In the genomic region with DNA sequence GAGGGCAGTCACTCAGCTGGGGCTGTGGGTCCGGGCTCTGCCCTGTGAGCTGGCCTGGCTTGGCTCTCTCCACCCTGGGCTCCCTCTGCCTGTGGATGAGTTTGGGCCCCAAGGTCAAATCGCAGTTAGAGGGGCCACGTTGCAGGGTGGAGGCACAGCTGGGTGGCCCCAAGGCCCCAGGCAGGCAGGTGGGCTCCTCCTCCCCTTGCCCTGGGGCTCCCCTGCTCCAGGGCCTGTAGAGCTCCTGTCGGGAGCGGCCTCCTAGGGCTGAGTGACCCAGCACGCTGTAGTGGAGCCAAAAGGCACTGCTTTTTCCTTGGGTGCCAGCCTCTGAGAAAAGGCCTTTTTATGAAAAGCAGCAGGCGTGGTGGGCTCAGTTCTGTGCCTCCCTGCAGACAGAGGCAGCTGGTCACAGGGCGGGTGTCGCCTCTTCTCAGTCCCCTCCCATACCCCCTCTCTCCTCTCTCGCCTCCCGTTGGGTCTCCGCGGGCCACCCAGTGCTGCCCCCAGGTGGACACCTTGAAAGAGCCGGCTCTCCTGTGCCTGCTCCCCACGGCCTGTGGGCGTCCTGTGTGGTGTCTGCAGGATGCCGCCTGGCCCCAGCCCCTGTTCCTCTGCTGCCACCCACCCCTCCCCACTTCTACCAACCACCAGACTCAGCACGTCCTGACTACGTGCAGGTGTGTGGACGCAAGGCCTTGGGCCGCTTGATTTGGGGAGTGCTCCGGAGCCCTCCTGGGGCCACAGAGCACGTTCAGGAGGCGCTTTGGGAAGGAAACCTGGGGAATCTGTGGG, we compare ENCODE assay signal across 1 cellular context.
TF ChIP-seq lines count a peak whose summit lies in the region.

No MANE protein-coding gene starts in this region.

TF ChIP-seq in SK-N-SH, 30 proteins besides CTCF, POLR2A, EP300 and RAD21 (continued from another document):
- TF ChIP-seq, protein P1, sequence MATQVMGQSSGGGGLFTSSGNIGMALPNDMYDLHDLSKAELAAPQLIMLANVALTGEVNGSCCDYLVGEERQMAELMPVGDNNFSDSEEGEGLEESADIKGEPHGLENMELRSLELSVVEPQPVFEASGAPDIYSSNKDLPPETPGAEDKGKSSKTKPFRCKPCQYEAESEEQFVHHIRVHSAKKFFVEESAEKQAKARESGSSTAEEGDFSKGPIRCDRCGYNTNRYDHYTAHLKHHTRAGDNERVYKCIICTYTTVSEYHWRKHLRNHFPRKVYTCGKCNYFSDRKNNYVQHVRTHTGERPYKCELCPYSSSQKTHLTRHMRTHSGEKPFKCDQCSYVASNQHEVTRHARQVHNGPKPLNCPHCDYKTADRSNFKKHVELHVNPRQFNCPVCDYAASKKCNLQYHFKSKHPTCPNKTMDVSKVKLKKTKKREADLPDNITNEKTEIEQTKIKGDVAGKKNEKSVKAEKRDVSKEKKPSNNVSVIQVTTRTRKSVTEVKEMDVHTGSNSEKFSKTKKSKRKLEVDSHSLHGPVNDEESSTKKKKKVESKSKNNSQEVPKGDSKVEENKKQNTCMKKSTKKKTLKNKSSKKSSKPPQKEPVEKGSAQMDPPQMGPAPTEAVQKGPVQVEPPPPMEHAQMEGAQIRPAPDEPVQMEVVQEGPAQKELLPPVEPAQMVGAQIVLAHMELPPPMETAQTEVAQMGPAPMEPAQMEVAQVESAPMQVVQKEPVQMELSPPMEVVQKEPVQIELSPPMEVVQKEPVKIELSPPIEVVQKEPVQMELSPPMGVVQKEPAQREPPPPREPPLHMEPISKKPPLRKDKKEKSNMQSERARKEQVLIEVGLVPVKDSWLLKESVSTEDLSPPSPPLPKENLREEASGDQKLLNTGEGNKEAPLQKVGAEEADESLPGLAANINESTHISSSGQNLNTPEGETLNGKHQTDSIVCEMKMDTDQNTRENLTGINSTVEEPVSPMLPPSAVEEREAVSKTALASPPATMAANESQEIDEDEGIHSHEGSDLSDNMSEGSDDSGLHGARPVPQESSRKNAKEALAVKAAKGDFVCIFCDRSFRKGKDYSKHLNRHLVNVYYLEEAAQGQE (IDR thresholded peaks at IDR 0.05; ENCODE audit: low read depth, low read length) = no peak
- TF ChIP-seq, protein P2, sequence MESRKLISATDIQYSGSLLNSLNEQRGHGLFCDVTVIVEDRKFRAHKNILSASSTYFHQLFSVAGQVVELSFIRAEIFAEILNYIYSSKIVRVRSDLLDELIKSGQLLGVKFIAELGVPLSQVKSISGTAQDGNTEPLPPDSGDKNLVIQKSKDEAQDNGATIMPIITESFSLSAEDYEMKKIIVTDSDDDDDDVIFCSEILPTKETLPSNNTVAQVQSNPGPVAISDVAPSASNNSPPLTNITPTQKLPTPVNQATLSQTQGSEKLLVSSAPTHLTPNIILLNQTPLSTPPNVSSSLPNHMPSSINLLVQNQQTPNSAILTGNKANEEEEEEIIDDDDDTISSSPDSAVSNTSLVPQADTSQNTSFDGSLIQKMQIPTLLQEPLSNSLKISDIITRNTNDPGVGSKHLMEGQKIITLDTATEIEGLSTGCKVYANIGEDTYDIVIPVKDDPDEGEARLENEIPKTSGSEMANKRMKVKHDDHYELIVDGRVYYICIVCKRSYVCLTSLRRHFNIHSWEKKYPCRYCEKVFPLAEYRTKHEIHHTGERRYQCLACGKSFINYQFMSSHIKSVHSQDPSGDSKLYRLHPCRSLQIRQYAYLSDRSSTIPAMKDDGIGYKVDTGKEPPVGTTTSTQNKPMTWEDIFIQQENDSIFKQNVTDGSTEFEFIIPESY (IDR thresholded peaks at IDR 0.05; ENCODE audit: borderline replicate concordance, low read depth) = no peak
- TF ChIP-seq CHD2 (IDR thresholded peaks at IDR 0.05; ENCODE audit: low read length, partially characterized antibody) = no peak
- TF ChIP-seq RCOR1 (IDR thresholded peaks at IDR 0.05; ENCODE audit: low read length) = no peak
- no peak for TF ChIP-seq TEAD4 (IDR thresholded peaks at IDR 0.05; ENCODE audit: borderline replicate concordance, insufficient read depth)
- no peak for TF ChIP-seq FOSL2 (IDR thresholded peaks at IDR 0.05; ENCODE audit: borderline replicate concordance, low read depth)
